In the genomic region with DNA sequence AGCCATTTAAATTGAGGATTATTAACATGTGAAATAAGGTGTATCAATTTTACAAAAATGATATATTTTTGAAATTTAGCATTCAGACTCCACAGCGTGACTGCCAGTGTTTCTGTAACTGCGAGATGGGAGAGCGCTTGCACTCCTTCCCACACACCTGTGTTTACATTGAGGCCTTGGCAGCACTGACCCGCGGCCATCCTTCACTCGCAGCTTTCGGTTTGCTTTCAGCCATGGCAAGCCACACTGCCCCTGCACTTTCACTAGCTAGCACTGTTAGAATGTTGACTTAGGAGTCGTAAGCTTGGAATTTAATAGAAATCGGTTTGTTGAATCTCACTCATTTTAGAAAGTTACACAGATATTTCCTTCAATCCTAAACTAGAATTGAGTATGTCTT, we compare ENCODE assay signal across 8 cellular contexts.
DNase-seq lines count a peak whose midpoint lies in the region; ATAC-seq and TF ChIP-seq lines count a peak whose summit lies in the region.
"Had no signal": no experiment of that assay in that cellular context is flagged by ENCODE, and none has a peak within 500 bp of the region (broad histone marks: within the 10 kb centered on the region; RNA-seq: fewer than 3 reads in every experiment).

No MANE protein-coding gene starts in this region.

- H3K27ac ChIP-seq in HUES6 (ENCODE audit: low read depth, low read length) = no peak overlapping the region
- peak overlapping the region in 1 of 3 donors; percentile 61 for H3K27ac ChIP-seq in thyroid gland

- DNase-seq in SHP77 (lab: John Stamatoyannopoulos, UW) = peak; percentile 83 to 92
- DNase-seq in iris pigment epithelial cell (ENCODE audit: low read depth) = peak; percentile 17
- peak; percentile 73 to 78 for DNase-seq in thyroid gland
- DNase-seq: NCI-H1048 had no signal

- H3K27me3 ChIP-seq in HUES6 (ENCODE audit: control insufficient read depth, insufficient read depth, low read length) (no peaks in the 10 kb centered on the region), thyroid gland (no peaks in the 10 kb centered on the region)

- no peak for TF ChIP-seq POLR2A in thyroid gland (IDR thresholded peaks at IDR 0.05)

- no peaks in the 10 kb centered on the region for H3K36me3 ChIP-seq in HUES6 (ENCODE audit: control insufficient read depth, insufficient read depth, low read length)
- H3K36me3 ChIP-seq in thyroid gland = no peaks in the 10 kb centered on the region

- no peak for TF ChIP-seq CTCF in thyroid gland (IDR thresholded peaks at IDR 0.05)

- H3K4me3 ChIP-seq in HUES6 (ENCODE audit: low read depth, low read length) (peak overlapping the region; percentile 38), thyroid gland (replicated peaks in 1 of 3) (no peak overlapping the region)

- no peak for ATAC-seq in GM18498 (IDR thresholded peaks at IDR 0.05; ENCODE audit: unreplicated experiment)
- ATAC-seq in HG03025 (IDR thresholded peaks at IDR 0.05; ENCODE audit: low FRiP score, unreplicated experiment) = no peak
- no peak for ATAC-seq in HG03565 (IDR thresholded peaks at IDR 0.05; ENCODE audit: unreplicated experiment)

- H3K4me1 ChIP-seq in HUES6 (ENCODE audit: control insufficient read depth, insufficient read depth, low read length) (peaks cover 7% of the 10 kb centered on the region), thyroid gland (no peaks in the 10 kb centered on the region)

- H3K9ac ChIP-seq in HUES6 (ENCODE audit: low read length) = no peak overlapping the region

- WGBS in thyroid gland, 2 donors = 15 to 19% methylated on average over 9 of the region's 9 CpGs

- H3K9me3 ChIP-seq in HUES6 (ENCODE audit: control insufficient read depth, insufficient read depth, low read depth, low read length) (no peaks in the 10 kb centered on the region), thyroid gland (no peaks in the 10 kb centered on the region)

- intact Hi-C loops in thyroid gland (cut with DNase I) = no loop called here

Comparison
In these comparisons a context has a peak if more than half of its experiments do, and no peak if none do; other contexts are left out.
1. DNase-seq: peak in every context shown above with its lines; median percentile 88 in SHP77; 76 in thyroid gland; 17 in iris pigment epithelial cell.